ENCODE assay signal across 8 cellular contexts in genomic region chr10:102678842-102679289, GRCh38. TPM values are rescaled to one million over a fixed set of nuclear protein-coding genes. Genes with fewer than 3 reads are reported as not detected.
DNase-seq lines count a peak whose midpoint lies in the region; ATAC-seq, FAIRE-seq and TF ChIP-seq lines count a peak whose summit lies in the region.

No MANE protein-coding gene starts in this region.

- peaks cover 16% of the 10 kb centered on the region for H3K36me3 ChIP-seq in HUES48 (ENCODE audit: control insufficient read depth, insufficient read depth, low read length)
- no peaks in the 10 kb centered on the region for H3K36me3 ChIP-seq in mucosa of descending colon (ENCODE audit: low read depth)

- ATAC-seq in mucosa of descending colon (peak; percentile 81), GM21367 (IDR thresholded peaks at IDR 0.05; ENCODE audit: unreplicated experiment) (no peak), GM18502 (IDR thresholded peaks at IDR 0.05; ENCODE audit: poor library complexity, unreplicated experiment) (no peak)

- no peak overlapping the region for H3K9ac ChIP-seq in HUES48 (ENCODE audit: low read depth, low read length)

- peaks cover 53% of the 10 kb centered on the region for H3K4me1 ChIP-seq in HUES48 (ENCODE audit: control insufficient read depth, insufficient read depth, low read length)
- peaks cover 23% of the 10 kb centered on the region for H3K4me1 ChIP-seq in mucosa of descending colon (ENCODE audit: low read depth)

- H3K27ac ChIP-seq in HUES48 (ENCODE audit: low read depth, low read length): peak overlapping the region; percentile 56

- TF ChIP-seq CTCF in epithelial cell of proximal tubule (conservative IDR thresholded peaks at IDR 0.05; ENCODE audit: low read depth, low read length): peak; percentile 86
- TF ChIP-seq CTCF in mucosa of descending colon (IDR thresholded peaks at IDR 0.05): peak; percentile 48

- intact Hi-C loops in mucosa of descending colon (cut with DNase I, micrococcal nuclease): no loop called here

- no peak for FAIRE-seq in RCC 7860 (lab: Jason Lieb, UNC)

- DNase-seq in D341Med (ENCODE audit: low spot score) (peak; percentile 66), RCC 7860 (ENCODE audit: low spot score) (peak; percentile 32), epithelial cell of proximal tubule (ENCODE audit: low read depth) (no peak), mucosa of descending colon (peak; percentile 73 to 77 (median 76)), DMS79 treated with DMSO at 0.1 percent for 48 hours (lab: John Stamatoyannopoulos, UW) (no peak)

- H3K9me3 ChIP-seq in HUES48 (ENCODE audit: control insufficient read depth, insufficient read depth, low read length) (no peaks in the 10 kb centered on the region), mucosa of descending colon (no peaks in the 10 kb centered on the region)

- no peaks in the 10 kb centered on the region for H3K27me3 ChIP-seq in HUES48 (ENCODE audit: control insufficient read depth, insufficient read depth, low read length)

- H3K4me3 ChIP-seq in HUES48 (ENCODE audit: low read depth, low read length) (no peak overlapping the region), epithelial cell of proximal tubule (ENCODE audit: low read depth, low read length) (peak overlapping the region; percentile 25), mucosa of descending colon (no peak overlapping the region)

RNA-seq across cellular contexts. Expression of gene TRIM8, which starts 34.6 kb away (rescaled TPM):
- total RNA-seq in epithelial cell of proximal tubule (120 and 182 TPM in 2 replicates), mucosa of descending colon (10 to 100 TPM; 65.5 to 89.9 (median 71.3) TPM)

RNA-seq across cellular contexts. Expression of gene ARL3, which starts 35.3 kb away (rescaled TPM):
- total RNA-seq in epithelial cell of proximal tubule (7.5 and 9.5 TPM in 2 replicates), mucosa of descending colon (10 to 100 TPM in 1 of 3 donors, 1 to 10 TPM in 2; 2.4 to 11.2 (median 4.4) TPM)

RNA-seq across cellular contexts. Expression of gene SFXN2, which starts 35.6 kb away (rescaled TPM):
- 5.3 and 18.9 TPM in 2 replicates for total RNA-seq in epithelial cell of proximal tubule
- 10 to 100 TPM in 2 of 3 donors, 1 to 10 TPM in 1; 6.9 to 19.1 (median 14.2) TPM for total RNA-seq in mucosa of descending colon

Comparison
In these comparisons a context has a peak if more than half of its experiments do, and no peak if none do; other contexts are left out.
1. DNase-seq: peak in D341Med (single experiment), RCC 7860 (single experiment) and mucosa of descending colon (3 of 3); none in epithelial cell of proximal tubule (single experiment) and DMS79 treated with DMSO at 0.1 percent for 48 hours (single experiment).